ENCODE assay signal across 30 cellular contexts in the genomic region with DNA sequence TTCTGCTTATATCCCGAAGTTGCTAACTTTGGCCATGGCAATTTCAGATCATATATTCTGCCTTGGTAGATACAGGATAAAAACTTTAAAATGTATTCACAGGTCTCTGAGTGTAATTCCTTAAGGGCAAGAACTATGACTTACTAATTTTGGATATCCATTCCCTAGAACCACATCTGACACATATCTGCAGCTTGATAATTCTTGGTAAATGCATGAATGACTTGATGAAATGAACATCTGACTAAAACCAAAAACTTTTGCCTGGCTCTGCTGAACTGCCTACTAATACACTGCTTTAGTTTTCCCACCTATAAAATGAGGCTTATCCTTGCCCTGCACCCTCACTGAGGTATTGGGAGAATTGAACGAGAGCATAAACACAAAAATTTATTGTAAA. TPM values are rescaled to one million over a fixed set of nuclear protein-coding genes. Genes with fewer than 3 reads are reported as not detected.
"Had no signal": no experiment of that assay in that cellular context is flagged by ENCODE, and none has a peak within 500 bp of the region (broad histone marks: within the 10 kb centered on the region; RNA-seq: fewer than 3 reads in every experiment).

No MANE protein-coding gene starts in this region.

- H3K4me2 ChIP-seq: KMS-11 had no signal

- DNase-seq: activated B cell treated with CpG ODN at 0.5 μM for 24 hours; activated CD4-positive, alpha-beta T cell treated with anti-CD3 and anti-CD28 coated beads for 1 hour; activated CD4-positive, alpha-beta T cell treated with anti-CD3 and anti-CD28 coated beads, Interleukin-2, amount 10 ng/mL, durations not matched to agents 24 days and 14 days; activated CD4-positive, alpha-beta T cell treated with anti-CD3 and anti-CD28 coated beads, Interleukin-2, amount 50 U/mL, for 48 hours; activated CD8-positive, alpha-beta memory T cell treated with anti-CD3 and anti-CD28 coated beads, Interleukin-2, amount 10 ng/mL, durations not matched to agents 7 days and 5 days; activated effector memory CD4-positive, alpha-beta T cell treated with anti-CD3 and anti-CD28 coated beads, Interleukin-2, amount 50 U/mL, for 16 hours; activated naive CD4-positive, alpha-beta T cell treated with Interleukin-2 at 50 U/mL for 16 hours; activated naive CD8-positive, alpha-beta T cell treated with anti-CD3 and anti-CD28 coated beads, Interleukin-2, amount 50 U/mL, for 24 hours; activated T-cell treated with anti-CD3 and anti-CD28 coated beads, Interleukin-2, amount 50 U/mL, for 4 hours; amniotic stem cell; caudate nucleus; MM.1S; NCI-H1105; NCI-H1436 treated with DMSO at 0.1 percent for 48 hours; NCI-H1930; NCI-H2171 treated with DMSO at 0.1 percent for 48 hours; NCI-H345; NCI-H510A; NCI-H526 treated with DMSO at 0.1 percent for 48 hours; NCI-H82; SIG-M5; T-cell; T-helper 2 cell; T1000 had no signal

- H3K4me3 ChIP-seq: ascending aorta, SK-N-MC had no signal

- H3K27me3 ChIP-seq: ascending aorta had no signal

- H3K27ac ChIP-seq: ascending aorta, KMS-11, SK-N-MC had no signal

- H3K9ac ChIP-seq: KMS-11 had no signal

- ATAC-seq: activated CD8-positive, alpha-beta memory T cell treated with anti-CD3 and anti-CD28 coated beads, Interleukin-2, amount 10 ng/mL, durations not matched to agents 7 days and 5 days; activated naive CD4-positive, alpha-beta T cell treated with anti-CD3 and anti-CD28 coated beads, Interleukin-2, amount 50 U/mL, for 72 hours; activated naive CD8-positive, alpha-beta T cell treated with anti-CD3 and anti-CD28 coated beads, Interleukin-2, amount 50 U/mL, for 24 hours; activated T-cell treated with anti-CD3 and anti-CD28 coated beads, Interleukin-2, amount 50 U/mL, for 4 hours; HepG2; PC-3; T-cell had no signal

- H3K9me3 ChIP-seq: ascending aorta had no signal

- H3K36me3 ChIP-seq: ascending aorta had no signal

RNA-seq across cellular contexts. Expression of a gene that starts 32.2 kb away (rescaled TPM):
- total RNA-seq: activated B cell treated with CpG ODN at 0.5 μM for 24 hours; activated CD4-positive, alpha-beta T cell treated with anti-CD3 and anti-CD28 coated beads, Interleukin-2, amount 10 ng/mL, durations not matched to agents 24 days and 14 days; activated CD8-positive, alpha-beta memory T cell treated with anti-CD3 and anti-CD28 coated beads, Interleukin-2, amount 10 ng/mL, durations not matched to agents 7 days and 5 days; activated naive CD4-positive, alpha-beta T cell treated with anti-CD3 and anti-CD28 coated beads, Interleukin-2, amount 50 U/mL, for 72 hours; activated T-cell treated with anti-CD3 and anti-CD28 coated beads, Interleukin-2, amount 50 U/mL, for 4 hours; ascending aorta; T-cell had no signal

RNA-seq across cellular contexts. Expression of a gene that starts 57.6 kb away (rescaled TPM):
- total RNA-seq: activated B cell treated with CpG ODN at 0.5 μM for 24 hours; activated CD4-positive, alpha-beta T cell treated with anti-CD3 and anti-CD28 coated beads, Interleukin-2, amount 10 ng/mL, durations not matched to agents 24 days and 14 days; activated CD8-positive, alpha-beta memory T cell treated with anti-CD3 and anti-CD28 coated beads, Interleukin-2, amount 10 ng/mL, durations not matched to agents 7 days and 5 days had no signal
